Comparison of ENCODE assay signal across 25 cellular contexts in the genomic region with DNA sequence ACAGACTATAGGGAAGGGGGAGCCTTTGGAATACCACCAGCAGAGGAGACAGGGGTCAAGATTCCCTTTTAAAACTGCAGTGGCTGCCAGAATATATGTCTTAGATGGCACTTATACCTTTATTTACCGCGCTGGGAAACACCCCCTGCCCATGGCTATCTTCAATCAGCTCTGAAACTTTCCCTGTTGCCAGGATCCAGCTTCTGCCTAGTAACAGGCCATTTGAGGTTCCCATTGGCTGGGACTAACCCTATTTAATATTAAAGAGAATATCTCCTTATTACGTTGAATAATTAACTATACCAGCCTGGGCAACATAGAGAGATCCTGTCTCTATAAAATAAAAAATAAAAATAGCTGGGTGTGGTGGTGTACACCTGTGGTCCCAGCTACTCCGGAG.
DNase-seq lines count a peak whose midpoint lies in the region; ATAC-seq and TF ChIP-seq lines count a peak whose summit lies in the region.
"Had no signal": no experiment of that assay in that cellular context is flagged by ENCODE, and none has a peak within 500 bp of the region (broad histone marks: within the 10 kb centered on the region; RNA-seq: fewer than 3 reads in every experiment).

No MANE protein-coding gene starts in this region.

- ATAC-seq in HG03159 (IDR thresholded peaks at IDR 0.05; ENCODE audit: unreplicated experiment) (peak; percentile 49), GM21717 (IDR thresholded peaks at IDR 0.05; ENCODE audit: unreplicated experiment) (no peak)
- ATAC-seq: activated CD4-positive, alpha-beta T cell treated with anti-CD3 and anti-CD28 coated beads for 36 hours; activated naive CD4-positive, alpha-beta T cell treated with anti-CD3 and anti-CD28 coated beads, Interleukin-2, amount 50 U/mL, for 72 hours; CD8-positive, alpha-beta T cell; pancreas had no signal

- H3K27ac ChIP-seq in RWPE1, result no peak overlapping the region
- H3K27ac ChIP-seq: 22Rv1, breast epithelium, pancreas, stomach, thyroid gland had no signal

- DNase-seq in DMS 273 (lab: John Stamatoyannopoulos, UW; ENCODE audit: unreplicated experiment) (peak; percentile 47), DMS 273 treated with DMSO at 0.1 percent for 48 hours (lab: John Stamatoyannopoulos, UW) (no peak), RWPE1 (ENCODE audit: low spot score) (peak; percentile 40), germinal center (ENCODE audit: low spot score) (peak; percentile 13), GM20000 (ENCODE audit: low spot score) (no peak), GM10266 (ENCODE audit: extremely low spot score) (no peak)
- DNase-seq: activated CD4-positive, alpha-beta T cell treated with anti-CD3 and anti-CD28 coated beads for 36 hours; activated T-cell treated with anti-CD3 and anti-CD28 coated beads for 4 hours; CD8-positive, alpha-beta T cell; DMS79 treated with DMSO at 0.1 percent for 48 hours; effector CD8-positive, alpha-beta T cell; GOT3; KG1; NCI-H146; NCI-H510A treated with DMSO at 0.1 percent for 48 hours; pancreas; retina; stimulated activated CD4-positive, alpha-beta T cell treated with anti-CD3 and anti-CD28 coated beads, Interleukin-2, amount 100 ng/mL, for 24 hours; stomach; thyroid gland had no signal

- CTCF ChIA-PET in RWPE1 (lab: Yijun Ruan, JAX), result interaction anchor here (0.6 kb wide), 1 partner anchor 368 kb away, joined by 3 read pairs; no protein-coding TSS in a partner anchor

- TF ChIP-seq CTCF in RWPE1 (conservative IDR thresholded peaks at IDR 0.05; ENCODE audit: low read depth), result no peak
- no peak for TF ChIP-seq CTCF in GM20000 (IDR thresholded peaks at IDR 0.05; ENCODE audit: extremely low read depth, missing control alignments)
- no peak for TF ChIP-seq CTCF in GM10266 (IDR thresholded peaks at IDR 0.05; ENCODE audit: control insufficient read depth, insufficient read depth, low read depth, missing control alignments)

- POLR2A ChIA-PET in RWPE1 (lab: Yijun Ruan, JAX; ENCODE audit: low non-redundant PET), result no interaction called here

Comparison
In these comparisons a context has a peak if more than half of its experiments do, and no peak if none do; other contexts are left out.
1. DNase-seq: peak in DMS 273 (single experiment), RWPE1 (single experiment) and germinal center (single experiment); none in DMS 273 treated with DMSO at 0.1 percent for 48 hours (single experiment), GM20000 (single experiment) and GM10266 (single experiment).